Comparison of ENCODE assay signal across 6 cellular contexts in genomic region chr5:43798740-43799139, GRCh38.
"Had no signal": no experiment of that assay in that cellular context is flagged by ENCODE, and none has a peak within 500 bp of the region (broad histone marks: within the 10 kb centered on the region; RNA-seq: fewer than 3 reads in every experiment).

No MANE protein-coding gene starts in this region.

- H3K27ac ChIP-seq: HL-60, KMS-11 had no signal

- H3K9ac ChIP-seq: KMS-11 had no signal

- H3K4me2 ChIP-seq: KMS-11 had no signal

- ATAC-seq: HepG2 had no signal

- FAIRE-seq: HepG2, HTR-8/SVneo had no signal

- DNase-seq: KBM-7, KG1 had no signal
